26 cellular contexts compared by ENCODE assay signal in the genomic region with DNA sequence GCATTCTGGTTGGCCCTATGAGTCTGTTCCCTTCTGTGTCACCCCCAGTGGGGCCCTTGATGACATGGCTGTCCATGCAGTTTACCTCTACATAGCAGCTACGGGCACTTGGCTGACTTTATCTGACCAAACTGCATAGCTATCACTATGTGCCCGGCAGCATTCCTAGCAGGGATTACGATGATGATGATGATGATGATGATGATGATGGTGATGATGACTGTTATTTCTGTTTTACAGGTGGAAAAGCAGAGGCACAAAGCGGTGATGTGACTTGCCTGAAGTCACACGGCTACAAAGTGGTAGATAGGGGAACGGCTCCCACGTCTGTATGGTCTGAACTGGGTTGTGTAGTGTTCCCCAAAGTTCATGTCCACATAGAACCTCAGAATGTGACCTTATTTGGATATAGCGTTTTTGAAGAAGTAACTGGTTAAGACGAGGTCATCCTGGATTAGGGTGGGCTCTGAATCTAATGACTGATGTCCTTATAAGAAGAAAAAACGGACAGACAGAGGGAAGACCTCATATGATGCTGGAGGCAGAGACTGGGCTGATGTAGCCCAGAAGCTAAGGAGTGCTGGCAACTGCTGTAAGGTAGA. TPM values are rescaled to one million over a fixed set of nuclear protein-coding genes. Genes with fewer than 3 reads are reported as not detected.
DNase-seq lines count a peak whose midpoint lies in the region; ATAC-seq, FAIRE-seq and TF ChIP-seq lines count a peak whose summit lies in the region.
"Had no signal": no experiment of that assay in that cellular context is flagged by ENCODE, and none has a peak within 500 bp of the region (broad histone marks: within the 10 kb centered on the region; RNA-seq: fewer than 3 reads in every experiment).

No MANE protein-coding gene starts in this region.

- DNase-seq in stimulated activated naive CD8-positive, alpha-beta T cell treated with anti-CD3 and anti-CD28 coated beads, Interleukin-15, Interleukin-2, amounts not matched to agents 100 U/mL and 50 U/mL, for 24 hours = no peak
- DNase-seq in Karpas-422 = peak; percentile 27
- no peak for DNase-seq in GM12891 (ENCODE audit: insufficient read length, low spot score)
- DNase-seq in Right ventricle myocardium superior = no peak
- DNase-seq in stomach = no peak
- DNase-seq: activated B cell treated with CpG ODN at 0.5 μM for 24 hours; activated CD4-positive, alpha-beta T cell treated with anti-CD3 and anti-CD28 coated beads, Interleukin-2, amount 50 U/mL, for 48 hours; activated effector memory CD4-positive, alpha-beta T cell treated with Interleukin-2 at 50 U/mL for 16 hours; dermis blood vessel endothelial cell; foreskin fibroblast; left ventricle myocardium inferior; mesendoderm; NCI-H1092; NCI-H187; NCI-H2171; NCI-H82; stimulated activated CD4-positive, alpha-beta T cell treated with anti-CD3 and anti-CD28 coated beads, Interleukin-1b, Interleukin-23, amount 100 ng/mL, for 48 hours; trophoblast cell had no signal

- no peaks in the 10 kb centered on the region for H3K27me3 ChIP-seq in Karpas-422 (ENCODE audit: low read length)
- H3K27me3 ChIP-seq in stomach = no peaks in the 10 kb centered on the region

- no peak overlapping the region for H3K9ac ChIP-seq in Karpas-422 (ENCODE audit: low read length)

- H3K79me2 ChIP-seq in Karpas-422 (ENCODE audit: low read length) = peaks cover 21% of the 10 kb centered on the region

- H3K4me2 ChIP-seq in Karpas-422 (ENCODE audit: low read depth, low read length, poor library complexity, severe bottlenecking) = no peak overlapping the region
- H3K4me2 ChIP-seq: smooth muscle cell had no signal

- peaks cover 21% of the 10 kb centered on the region for H3K4me1 Mint-ChIP-seq in stimulated activated naive CD8-positive, alpha-beta T cell treated with anti-CD3 and anti-CD28 coated beads, Interleukin-15, Interleukin-2, amounts not matched to agents 100 ng/mL and 50 ng/mL, for 24 hours (ENCODE audit: low read depth)
- H3K4me1 Mint-ChIP-seq in dendritic cell treated with granulocyte-macrophage colony-stimulating factor and Interleukin-4, amounts not matched to agents 40 ng/mL and 50 ng/mL, for 4 days (ENCODE audit: low read depth) = peaks cover 72% of the 10 kb centered on the region

- 79 to 85% (median 83%) methylated on average over 10 of the region's 10 CpGs for WGBS in stomach, 5 donors

- TF ChIP-seq POLR2A in GM12891 (IDR thresholded peaks at IDR 0.05; ENCODE audit: low read depth, low read length) (no peak), GM18505 (IDR thresholded peaks at IDR 0.05; ENCODE audit: borderline replicate concordance, extremely low read depth, insufficient read depth, insufficient read length) (no peak), stomach (IDR thresholded peaks at IDR 0.05) (no peak)

- no peaks in the 10 kb centered on the region for H3K27me3 Mint-ChIP-seq in stimulated activated naive CD8-positive, alpha-beta T cell treated with anti-CD3 and anti-CD28 coated beads, Interleukin-15, Interleukin-2, amounts not matched to agents 100 ng/mL and 50 ng/mL, for 24 hours
- H3K27me3 Mint-ChIP-seq in dendritic cell treated with granulocyte-macrophage colony-stimulating factor and Interleukin-4, amounts not matched to agents 40 ng/mL and 50 ng/mL, for 4 days = no peaks in the 10 kb centered on the region
- H3K27me3 Mint-ChIP-seq: activated B cell treated with CpG ODN at 0.5 μM for 24 hours had no signal

- peaks cover 4% of the 10 kb centered on the region; the same call in 1 of the 2 replicates for H3K4me1 ChIP-seq in Karpas-422 (ENCODE audit: low read length)
- H3K4me1 ChIP-seq in stomach = peaks cover 0 to 4% (median 2%) of the 10 kb centered on the region in 4 donors

- no peak for ATAC-seq in stimulated activated naive CD8-positive, alpha-beta T cell treated with anti-CD3 and anti-CD28 coated beads, Interleukin-15, Interleukin-2, amounts not matched to agents 100 U/mL and 50 U/mL, for 24 hours
- ATAC-seq in GM18505 (IDR thresholded peaks at IDR 0.05; ENCODE audit: unreplicated experiment) (no peak), Right ventricle myocardium superior (ENCODE audit: poor library complexity) (no peak)
- ATAC-seq: HCT116 had no signal

- TF ChIP-seq EP300 in stomach (IDR thresholded peaks at IDR 0.05) = no peak

- intact Hi-C loops in dendritic cell treated with granulocyte-macrophage colony-stimulating factor and Interleukin-4, amounts not matched to agents 40 ng/mL and 50 ng/mL, for 4 days (cut with micrococcal nuclease) = no loop called here
- intact Hi-C loops in Right ventricle myocardium superior (cut with DNase I) (no loop called here), stomach (cut with DNase I; ENCODE audit: low total_unique reads) (loop anchor here (5.0 kb wide), 1 partner anchor 46 kb away; no protein-coding TSS in a partner anchor)

- H3K27ac ChIP-seq in Karpas-422 (ENCODE audit: low read length) = no peak overlapping the region
- H3K27ac ChIP-seq in stomach = no peak overlapping the region
- H3K27ac ChIP-seq: esophagus muscularis mucosa, left ventricle myocardium inferior had no signal

- no peaks in the 10 kb centered on the region for H3K9me3 ChIP-seq in Karpas-422 (ENCODE audit: low read length)
- H3K9me3 ChIP-seq in stomach = no peaks in the 10 kb centered on the region
- H3K9me3 ChIP-seq: esophagus muscularis mucosa, left ventricle myocardium inferior had no signal

- TF ChIP-seq CTCF in stomach (IDR thresholded peaks at IDR 0.05) = no peak

- no peak overlapping the region for H2AFZ ChIP-seq in Karpas-422 (ENCODE audit: low read length)

- H4K20me1 ChIP-seq in Karpas-422 (ENCODE audit: insufficient read depth, low read depth, low read length) = peaks cover 39% of the 10 kb centered on the region; the same call in 1 of the 2 replicates

- H3K9me2 ChIP-seq in Karpas-422 (replicated peaks; ENCODE audit: insufficient read depth, low read length) = no peaks in the 10 kb centered on the region

- H3K4me3 ChIP-seq in Karpas-422 (ENCODE audit: low read length) = no peak overlapping the region
- H3K4me3 ChIP-seq in stomach = no peak overlapping the region
- H3K4me3 ChIP-seq: esophagus muscularis mucosa, left ventricle myocardium inferior, smooth muscle cell had no signal

- H3K27ac Mint-ChIP-seq in stimulated activated naive CD8-positive, alpha-beta T cell treated with anti-CD3 and anti-CD28 coated beads, Interleukin-15, Interleukin-2, amounts not matched to agents 100 ng/mL and 50 ng/mL, for 24 hours = peak overlapping the region; percentile 32
- peak overlapping the region; percentile 63 for H3K27ac Mint-ChIP-seq in dendritic cell treated with granulocyte-macrophage colony-stimulating factor and Interleukin-4, amounts not matched to agents 40 ng/mL and 50 ng/mL, for 4 days
- H3K27ac Mint-ChIP-seq: activated B cell treated with CpG ODN at 0.5 μM for 24 hours had no signal

- no peak for FAIRE-seq in GM12891 (lab: Jason Lieb, UNC)
- FAIRE-seq: endometrium, islet of Langerhans had no signal

- no peaks in the 10 kb centered on the region for H3K36me3 ChIP-seq in Karpas-422 (ENCODE audit: insufficient read depth, low read length)
- no peaks in the 10 kb centered on the region for H3K36me3 ChIP-seq in stomach
- H3K36me3 ChIP-seq: esophagus muscularis mucosa, left ventricle myocardium inferior had no signal

- H3K36me3 Mint-ChIP-seq in stimulated activated naive CD8-positive, alpha-beta T cell treated with anti-CD3 and anti-CD28 coated beads, Interleukin-15, Interleukin-2, amounts not matched to agents 100 ng/mL and 50 ng/mL, for 24 hours (ENCODE audit: low read depth) = peaks cover 5% of the 10 kb centered on the region
- peaks cover 55% of the 10 kb centered on the region for H3K36me3 Mint-ChIP-seq in dendritic cell treated with granulocyte-macrophage colony-stimulating factor and Interleukin-4, amounts not matched to agents 40 ng/mL and 50 ng/mL, for 4 days (ENCODE audit: low read depth)

- H3K9me3 Mint-ChIP-seq in stimulated activated naive CD8-positive, alpha-beta T cell treated with anti-CD3 and anti-CD28 coated beads, Interleukin-15, Interleukin-2, amounts not matched to agents 100 ng/mL and 50 ng/mL, for 24 hours = no peaks in the 10 kb centered on the region
- H3K9me3 Mint-ChIP-seq in dendritic cell treated with granulocyte-macrophage colony-stimulating factor and Interleukin-4, amounts not matched to agents 40 ng/mL and 50 ng/mL, for 4 days = no peaks in the 10 kb centered on the region
- H3K9me3 Mint-ChIP-seq: activated B cell treated with CpG ODN at 0.5 μM for 24 hours had no signal

- H3K4me3 Mint-ChIP-seq in stimulated activated naive CD8-positive, alpha-beta T cell treated with anti-CD3 and anti-CD28 coated beads, Interleukin-15, Interleukin-2, amounts not matched to agents 100 ng/mL and 50 ng/mL, for 24 hours = no peak overlapping the region
- H3K4me3 Mint-ChIP-seq in dendritic cell treated with granulocyte-macrophage colony-stimulating factor and Interleukin-4, amounts not matched to agents 40 ng/mL and 50 ng/mL, for 4 days = no peak overlapping the region
- H3K4me3 Mint-ChIP-seq: activated B cell treated with CpG ODN at 0.5 μM for 24 hours had no signal

TF ChIP-seq in GM12891, 5 proteins besides CTCF, POLR2A, EP300 and RAD21:
- no peak for TF ChIP-seq POLR2AphosphoS5 (IDR thresholded peaks at IDR 0.05; ENCODE audit: low read depth, low read length)
- no peak for TF ChIP-seq PAX5 (IDR thresholded peaks at IDR 0.05; ENCODE audit: insufficient read depth, low read length, severe bottlenecking)
- TF ChIP-seq SPI1 (IDR thresholded peaks at IDR 0.05; ENCODE audit: low read depth, low read length) = no peak
- TF ChIP-seq POU2F2 (IDR thresholded peaks at IDR 0.05; ENCODE audit: low read depth, low read length) = no peak
- no peak for TF ChIP-seq TAF1 (IDR thresholded peaks at IDR 0.05; ENCODE audit: low read depth, low read length)
TF ChIP-seq in GM12891: peak in this region for 0.

RNA-seq across cellular contexts. Expression of a gene that starts 57.6 kb away (rescaled TPM):
- 19.2 and 20.5 TPM in 2 replicates for total RNA-seq in Karpas-422 (2014; rRNA removed; shearing (Covaris generic); ENCODE audit: low replicate concordance)
- polyA plus RNA-seq in GM12891 (2012; ENCODE audit: low read depth, missing spikeins) = 16.1 TPM
- total RNA-seq in Right ventricle myocardium superior (1.5 TPM), stomach (100 to 1,000 TPM in 2 of 5 donors, 10 to 100 TPM in 3; 32.9 to 213 (median 83.0) TPM)
- 10 to 100 TPM in 1 of 3 donors, 1 to 10 TPM in 2; 8.0 to 10.4 (median 9.3) TPM for polyA plus RNA-seq in stomach
